Comparison of ENCODE assay signal across 1 cellular context in the genomic region with DNA sequence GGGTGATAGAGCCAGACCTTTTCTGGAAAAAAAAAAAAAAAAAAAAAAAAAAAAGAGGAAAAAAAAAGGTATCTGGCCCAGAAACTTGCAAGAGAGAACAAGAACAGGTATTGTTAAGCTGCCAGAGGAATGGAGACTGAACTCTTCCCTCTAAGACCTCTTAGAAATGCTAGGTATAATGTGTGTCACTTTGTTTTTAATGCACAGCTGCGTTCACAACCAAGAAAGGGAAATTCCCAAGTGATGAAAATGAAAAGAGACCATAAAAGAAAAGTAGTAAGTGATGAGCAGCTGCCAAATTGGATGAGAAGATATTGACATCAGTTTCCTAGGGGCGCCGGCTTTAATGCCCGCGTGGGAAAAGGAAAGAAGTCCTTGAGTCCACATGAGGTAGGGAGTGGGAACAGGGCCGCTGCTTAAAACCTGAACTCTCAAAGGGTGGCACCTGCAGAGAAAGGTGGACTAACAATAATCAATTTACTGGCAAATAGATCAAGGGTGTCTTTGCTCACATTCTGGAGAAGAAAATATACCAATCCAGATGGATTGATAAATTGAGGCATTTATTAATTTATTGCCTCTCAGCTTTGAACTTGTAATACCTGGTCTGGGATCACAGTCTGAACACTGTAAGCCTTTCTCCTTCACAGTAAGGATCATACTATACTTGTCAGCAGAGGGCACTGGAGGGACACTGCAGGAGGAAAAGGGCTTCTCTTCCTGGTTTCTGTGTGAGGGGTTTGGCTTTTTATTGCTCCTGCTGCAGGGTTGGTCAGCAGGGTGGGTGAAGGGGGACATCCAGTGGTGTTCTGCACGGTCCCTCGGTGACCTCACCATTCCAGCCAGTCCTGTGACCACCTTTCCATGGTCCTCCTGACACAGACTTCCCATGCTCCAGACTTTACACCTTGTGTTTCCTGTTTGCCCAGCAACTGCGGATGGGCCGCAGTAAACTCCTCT.
TF ChIP-seq lines count a peak whose summit lies in the region.

No MANE protein-coding gene starts in this region.

TF ChIP-seq in HepG2, 621 proteins besides CTCF, POLR2A, EP300 and RAD21 (continued from another document and continues in another):
- TF ChIP-seq SMAD9 (CRISPR knock-in tag; IDR thresholded peaks at IDR 0.05) (no peak), RXRB (CRISPR knock-in tag; IDR thresholded peaks at IDR 0.05; ENCODE audit: borderline replicate concordance) (peak; percentile 42; the same call in 1 of the 2 replicates), TOE1 (CRISPR knock-in tag; IDR thresholded peaks at IDR 0.05) (no peak), ZC3H13 (CRISPR knock-in tag; IDR thresholded peaks at IDR 0.05) (no peak), ARHGAP35 (CRISPR knock-in tag; IDR thresholded peaks at IDR 0.05; ENCODE audit: borderline replicate concordance) (no peak), GABPB1 (CRISPR knock-in tag; IDR thresholded peaks at IDR 0.05) (no peak), SOX6 (IDR thresholded peaks at IDR 0.05) (no peak), SOX6 (CRISPR knock-in tag; IDR thresholded peaks at IDR 0.05) (0 out of 2 replicates have a peak, but pooled peaks have one; percentile 25), ZNF121 (CRISPR knock-in tag; IDR thresholded peaks at IDR 0.05) (no peak), ZBTB7B (CRISPR knock-in tag; IDR thresholded peaks at IDR 0.05) (0 out of 2 replicates have a peak, but pooled peaks have one; percentile 17), IRF2 (CRISPR knock-in tag; IDR thresholded peaks at IDR 0.05) (peak; percentile 41; the same call in 1 of the 2 replicates), NR2F6 (IDR thresholded peaks at IDR 0.05) (no peak), NR2F6 (CRISPR knock-in tag; IDR thresholded peaks at IDR 0.05) (no peak), NFATC3 (CRISPR knock-in tag; IDR thresholded peaks at IDR 0.05) (no peak), DPF2 (CRISPR knock-in tag; IDR thresholded peaks at IDR 0.05; ENCODE audit: borderline replicate concordance, low read depth) (no peak), ZNF572 (CRISPR knock-in tag; IDR thresholded peaks at IDR 0.05) (no peak), ZNF10 (CRISPR knock-in tag; IDR thresholded peaks at IDR 0.05; ENCODE audit: borderline replicate concordance, low read depth) (no peak), ZNF564 (CRISPR knock-in tag; IDR thresholded peaks at IDR 0.05) (no peak), U2AF1 (optimal IDR thresholded peaks at IDR 0.05; ENCODE audit: low read depth, low read length) (no peak), HOXA5 (CRISPR knock-in tag; IDR thresholded peaks at IDR 0.05) (0 out of 2 replicates have a peak, but pooled peaks have one; percentile 38), CBX5 (CRISPR knock-in tag; IDR thresholded peaks at IDR 0.05; ENCODE audit: borderline replicate concordance) (0 out of 2 replicates have a peak, but pooled peaks have one; percentile 13), HOXA9 (CRISPR knock-in tag; IDR thresholded peaks at IDR 0.05; ENCODE audit: borderline replicate concordance) (no peak), ZNF570 (CRISPR knock-in tag; IDR thresholded peaks at IDR 0.05; ENCODE audit: borderline replicate concordance) (no peak), MTF1 (CRISPR knock-in tag; IDR thresholded peaks at IDR 0.05) (no peak), ZFP90 (CRISPR knock-in tag; IDR thresholded peaks at IDR 0.05; ENCODE audit: borderline replicate concordance) (0 out of 2 replicates have a peak, but pooled peaks have one; percentile 25), SOX5 (CRISPR knock-in tag; IDR thresholded peaks at IDR 0.05; ENCODE audit: borderline replicate concordance) (peak; percentile 41; the same call in 1 of the 2 replicates), SOX13 (IDR thresholded peaks at IDR 0.05) (no peak), SOX13 (CRISPR knock-in tag; conservative IDR thresholded peaks at IDR 0.05 in 1 of 2, IDR thresholded peaks at IDR 0.05 in 1 of 2) (no peak), GATA4 (IDR thresholded peaks at IDR 0.05; ENCODE audit: borderline replicate concordance, low read depth) (no peak), ZNF83 (CRISPR knock-in tag; IDR thresholded peaks at IDR 0.05; ENCODE audit: borderline replicate concordance) (no peak), REXO4 (CRISPR knock-in tag; IDR thresholded peaks at IDR 0.05; ENCODE audit: borderline replicate concordance) (no peak), TEAD3 (CRISPR knock-in tag; optimal IDR thresholded peaks at IDR 0.05; ENCODE audit: borderline replicate concordance) (peak; percentile 12), SPEN (CRISPR knock-in tag; IDR thresholded peaks at IDR 0.05; ENCODE audit: low read depth) (0 out of 2 replicates have a peak, but pooled peaks have one; percentile 21), ZNF546 (CRISPR knock-in tag; conservative IDR thresholded peaks at IDR 0.05) (no peak), PAWR (CRISPR knock-in tag; IDR thresholded peaks at IDR 0.05; ENCODE audit: borderline replicate concordance) (no peak), MAFK (conservative IDR thresholded peaks at IDR 0.05 in 1 of 2, IDR thresholded peaks at IDR 0.05 in 1 of 2; ENCODE audit: low read length in 2 of 2) (no peak), KAT2B (IDR thresholded peaks at IDR 0.05; ENCODE audit: borderline replicate concordance, low read depth, low read length) (no peak), ZNF790 (CRISPR knock-in tag; IDR thresholded peaks at IDR 0.05; ENCODE audit: borderline replicate concordance) (no peak), ZNF160 (CRISPR knock-in tag; IDR thresholded peaks at IDR 0.05) (no peak), ZNF788 (CRISPR knock-in tag; IDR thresholded peaks at IDR 0.05; ENCODE audit: borderline replicate concordance) (no peak), EZH2 (conservative IDR thresholded peaks at IDR 0.05; ENCODE audit: low read depth, low read length) (no peak), ZNF550 (CRISPR knock-in tag; IDR thresholded peaks at IDR 0.05; ENCODE audit: borderline replicate concordance) (no peak), ARID2 (CRISPR knock-in tag; IDR thresholded peaks at IDR 0.05; ENCODE audit: borderline replicate concordance) (no peak)
- TF ChIP-seq, protein P1, sequence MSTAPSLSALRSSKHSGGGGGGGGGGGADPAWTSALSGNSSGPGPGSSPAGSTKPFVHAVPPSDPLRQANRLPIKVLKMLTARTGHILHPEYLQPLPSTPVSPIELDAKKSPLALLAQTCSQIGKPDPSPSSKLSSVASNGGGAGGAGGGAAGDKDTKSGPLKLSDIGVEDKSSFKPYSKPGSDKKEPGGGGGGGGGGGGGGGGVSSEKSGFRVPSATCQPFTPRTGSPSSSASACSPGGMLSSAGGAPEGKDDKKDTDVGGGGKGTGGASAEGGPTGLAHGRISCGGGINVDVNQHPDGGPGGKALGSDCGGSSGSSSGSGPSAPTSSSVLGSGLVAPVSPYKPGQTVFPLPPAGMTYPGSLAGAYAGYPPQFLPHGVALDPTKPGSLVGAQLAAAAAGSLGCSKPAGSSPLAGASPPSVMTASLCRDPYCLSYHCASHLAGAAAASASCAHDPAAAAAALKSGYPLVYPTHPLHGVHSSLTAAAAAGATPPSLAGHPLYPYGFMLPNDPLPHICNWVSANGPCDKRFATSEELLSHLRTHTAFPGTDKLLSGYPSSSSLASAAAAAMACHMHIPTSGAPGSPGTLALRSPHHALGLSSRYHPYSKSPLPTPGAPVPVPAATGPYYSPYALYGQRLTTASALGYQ (CRISPR knock-in tag; IDR thresholded peaks at IDR 0.05): no peak
- TF ChIP-seq, protein P2, sequence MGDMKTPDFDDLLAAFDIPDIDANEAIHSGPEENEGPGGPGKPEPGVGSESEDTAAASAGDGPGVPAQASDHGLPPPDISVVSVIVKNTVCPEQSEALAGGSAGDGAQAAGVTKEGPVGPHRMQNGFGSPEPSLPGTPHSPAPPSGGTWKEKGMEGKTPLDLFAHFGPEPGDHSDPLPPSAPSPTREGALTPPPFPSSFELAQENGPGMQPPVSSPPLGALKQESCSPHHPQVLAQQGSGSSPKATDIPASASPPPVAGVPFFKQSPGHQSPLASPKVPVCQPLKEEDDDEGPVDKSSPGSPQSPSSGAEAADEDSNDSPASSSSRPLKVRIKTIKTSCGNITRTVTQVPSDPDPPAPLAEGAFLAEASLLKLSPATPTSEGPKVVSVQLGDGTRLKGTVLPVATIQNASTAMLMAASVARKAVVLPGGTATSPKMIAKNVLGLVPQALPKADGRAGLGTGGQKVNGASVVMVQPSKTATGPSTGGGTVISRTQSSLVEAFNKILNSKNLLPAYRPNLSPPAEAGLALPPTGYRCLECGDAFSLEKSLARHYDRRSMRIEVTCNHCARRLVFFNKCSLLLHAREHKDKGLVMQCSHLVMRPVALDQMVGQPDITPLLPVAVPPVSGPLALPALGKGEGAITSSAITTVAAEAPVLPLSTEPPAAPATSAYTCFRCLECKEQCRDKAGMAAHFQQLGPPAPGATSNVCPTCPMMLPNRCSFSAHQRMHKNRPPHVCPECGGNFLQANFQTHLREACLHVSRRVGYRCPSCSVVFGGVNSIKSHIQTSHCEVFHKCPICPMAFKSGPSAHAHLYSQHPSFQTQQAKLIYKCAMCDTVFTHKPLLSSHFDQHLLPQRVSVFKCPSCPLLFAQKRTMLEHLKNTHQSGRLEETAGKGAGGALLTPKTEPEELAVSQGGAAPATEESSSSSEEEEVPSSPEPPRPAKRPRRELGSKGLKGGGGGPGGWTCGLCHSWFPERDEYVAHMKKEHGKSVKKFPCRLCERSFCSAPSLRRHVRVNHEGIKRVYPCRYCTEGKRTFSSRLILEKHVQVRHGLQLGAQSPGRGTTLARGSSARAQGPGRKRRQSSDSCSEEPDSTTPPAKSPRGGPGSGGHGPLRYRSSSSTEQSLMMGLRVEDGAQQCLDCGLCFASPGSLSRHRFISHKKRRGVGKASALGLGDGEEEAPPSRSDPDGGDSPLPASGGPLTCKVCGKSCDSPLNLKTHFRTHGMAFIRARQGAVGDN (CRISPR knock-in tag; IDR thresholded peaks at IDR 0.05): peak; percentile 27
- TF ChIP-seq, protein P3, sequence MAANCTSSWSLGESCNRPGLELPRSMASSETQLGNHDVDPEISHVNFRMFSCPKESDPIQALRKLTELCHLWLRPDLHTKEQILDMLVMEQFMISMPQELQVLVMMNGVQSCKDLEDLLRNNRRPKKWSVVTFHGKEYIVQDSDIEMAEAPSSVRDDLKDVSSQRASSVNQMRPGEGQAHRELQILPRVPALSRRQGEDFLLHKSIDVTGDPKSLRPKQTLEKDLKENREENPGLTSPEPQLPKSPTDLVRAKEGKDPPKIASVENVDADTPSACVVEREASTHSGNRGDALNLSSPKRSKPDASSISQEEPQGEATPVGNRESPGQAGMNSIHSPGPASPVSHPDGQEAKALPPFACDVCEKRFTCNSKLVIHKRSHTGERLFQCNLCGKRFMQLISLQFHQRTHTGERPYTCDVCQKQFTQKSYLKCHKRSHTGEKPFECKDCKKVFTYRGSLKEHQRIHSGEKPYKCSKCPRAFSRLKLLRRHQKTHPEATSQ (CRISPR knock-in tag; IDR thresholded peaks at IDR 0.05; ENCODE audit: borderline replicate concordance): no peak
- TF ChIP-seq, protein P4, sequence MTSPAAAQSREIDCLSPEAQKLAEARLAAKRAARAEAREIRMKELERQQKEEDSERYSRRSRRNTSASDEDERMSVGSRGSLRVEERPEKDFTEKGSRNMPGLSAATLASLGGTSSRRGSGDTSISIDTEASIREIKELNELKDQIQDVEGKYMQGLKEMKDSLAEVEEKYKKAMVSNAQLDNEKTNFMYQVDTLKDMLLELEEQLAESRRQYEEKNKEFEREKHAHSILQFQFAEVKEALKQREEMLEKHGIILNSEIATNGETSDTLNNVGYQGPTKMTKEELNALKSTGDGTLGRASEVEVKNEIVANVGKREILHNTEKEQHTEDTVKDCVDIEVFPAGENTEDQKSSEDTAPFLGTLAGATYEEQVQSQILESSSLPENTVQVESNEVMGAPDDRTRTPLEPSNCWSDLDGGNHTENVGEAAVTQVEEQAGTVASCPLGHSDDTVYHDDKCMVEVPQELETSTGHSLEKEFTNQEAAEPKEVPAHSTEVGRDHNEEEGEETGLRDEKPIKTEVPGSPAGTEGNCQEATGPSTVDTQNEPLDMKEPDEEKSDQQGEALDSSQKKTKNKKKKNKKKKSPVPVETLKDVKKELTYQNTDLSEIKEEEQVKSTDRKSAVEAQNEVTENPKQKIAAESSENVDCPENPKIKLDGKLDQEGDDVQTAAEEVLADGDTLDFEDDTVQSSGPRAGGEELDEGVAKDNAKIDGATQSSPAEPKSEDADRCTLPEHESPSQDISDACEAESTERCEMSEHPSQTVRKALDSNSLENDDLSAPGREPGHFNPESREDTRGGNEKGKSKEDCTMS (CRISPR knock-in tag; conservative IDR thresholded peaks at IDR 0.05): no peak
- TF ChIP-seq, protein P5, sequence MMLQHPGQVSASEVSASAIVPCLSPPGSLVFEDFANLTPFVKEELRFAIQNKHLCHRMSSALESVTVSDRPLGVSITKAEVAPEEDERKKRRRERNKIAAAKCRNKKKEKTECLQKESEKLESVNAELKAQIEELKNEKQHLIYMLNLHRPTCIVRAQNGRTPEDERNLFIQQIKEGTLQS (CRISPR knock-in tag; IDR thresholded peaks at IDR 0.05): no peak
- TF ChIP-seq, protein P6, sequence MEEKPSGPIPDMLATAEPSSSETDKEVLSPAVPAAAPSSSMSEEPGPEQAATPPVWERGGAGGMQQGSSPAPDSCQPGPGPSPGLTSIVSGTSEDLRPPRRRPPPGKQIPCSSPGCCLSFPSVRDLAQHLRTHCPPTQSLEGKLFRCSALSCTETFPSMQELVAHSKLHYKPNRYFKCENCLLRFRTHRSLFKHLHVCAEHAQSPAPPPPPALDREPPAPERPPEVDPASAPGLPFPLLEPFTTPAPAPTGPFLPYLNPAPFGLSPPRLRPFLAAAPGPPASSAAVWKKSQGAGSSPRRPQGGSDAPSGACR (CRISPR knock-in tag; IDR thresholded peaks at IDR 0.05): no peak
- TF ChIP-seq, protein P7, sequence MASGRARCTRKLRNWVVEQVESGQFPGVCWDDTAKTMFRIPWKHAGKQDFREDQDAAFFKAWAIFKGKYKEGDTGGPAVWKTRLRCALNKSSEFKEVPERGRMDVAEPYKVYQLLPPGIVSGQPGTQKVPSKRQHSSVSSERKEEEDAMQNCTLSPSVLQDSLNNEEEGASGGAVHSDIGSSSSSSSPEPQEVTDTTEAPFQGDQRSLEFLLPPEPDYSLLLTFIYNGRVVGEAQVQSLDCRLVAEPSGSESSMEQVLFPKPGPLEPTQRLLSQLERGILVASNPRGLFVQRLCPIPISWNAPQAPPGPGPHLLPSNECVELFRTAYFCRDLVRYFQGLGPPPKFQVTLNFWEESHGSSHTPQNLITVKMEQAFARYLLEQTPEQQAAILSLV (CRISPR knock-in tag; IDR thresholded peaks at IDR 0.05; ENCODE audit: borderline replicate concordance): no peak
